15 cellular contexts compared by ENCODE assay signal in the genomic region with DNA sequence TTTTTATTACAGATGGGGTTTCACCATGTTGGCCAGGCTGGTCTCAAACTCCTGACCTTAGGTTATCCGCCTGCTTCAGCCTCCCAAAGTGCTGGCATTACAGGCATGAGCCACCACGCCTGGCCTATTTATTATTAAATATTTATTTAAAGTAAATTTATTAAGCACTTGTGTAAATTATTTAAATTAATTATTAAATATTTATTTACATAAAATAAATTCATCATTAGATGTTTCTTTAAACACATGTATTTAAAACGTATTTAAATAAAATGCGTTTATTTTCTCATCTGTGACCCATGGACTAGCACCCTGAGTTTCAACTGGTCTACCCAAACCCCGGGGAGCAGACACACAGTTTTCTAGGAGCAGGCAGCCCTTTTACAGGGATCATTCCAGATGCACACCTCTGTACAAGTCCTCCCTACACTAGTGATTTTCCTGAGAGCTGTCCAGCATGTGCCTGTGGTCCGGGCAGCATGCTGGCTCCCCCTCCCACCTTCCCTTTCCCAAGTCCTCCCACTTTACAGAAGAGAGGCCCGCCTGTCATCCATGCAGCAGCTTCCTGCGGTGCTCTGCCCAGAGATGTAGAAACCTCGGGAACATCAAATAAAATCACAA.
DNase-seq lines count a peak whose midpoint lies in the region; ATAC-seq and TF ChIP-seq lines count a peak whose summit lies in the region.
"Had no signal": no experiment of that assay in that cellular context is flagged by ENCODE, and none has a peak within 500 bp of the region (broad histone marks: within the 10 kb centered on the region; RNA-seq: fewer than 3 reads in every experiment).

No MANE protein-coding gene starts in this region.

- 100% methylated on average over 1 of the region's 9 CpGs; no CpG with 5 or more reads in 1 of the 2 experiments for WGBS in IMR-90 (ENCODE audit: extremely low coverage in 2 of 2, insufficient read length in 1 of 2), 2 experiments
- WGBS in mesendoderm (ENCODE audit: extremely low coverage, insufficient coverage, low lambda C conversion rate): 83% methylated on average over 1 of the region's 9 CpGs

- no peak overlapping the region for H2BK20ac ChIP-seq in IMR-90 (ENCODE audit: low read depth, low read length)

- H3K18ac ChIP-seq in IMR-90 (ENCODE audit: low read depth, low read length): no peak overlapping the region
- H3K18ac ChIP-seq in mesendoderm (ENCODE audit: low read length): no peak overlapping the region

- H2BK120ac ChIP-seq in IMR-90 (ENCODE audit: low read depth, low read length) (no peak overlapping the region), mesendoderm (ENCODE audit: low read depth, low read length) (no peak overlapping the region)

- no peak overlapping the region for H3K14ac ChIP-seq in IMR-90 (replicated peaks; ENCODE audit: low read depth, low read length)

- H3K27ac ChIP-seq in IMR-90 (ENCODE audit: insufficient read depth, low read length): no peak overlapping the region
- no peak overlapping the region for H3K27ac ChIP-seq in mesendoderm (ENCODE audit: low read depth, low read length)
- H3K27ac ChIP-seq: coronary artery, ovary, right atrium auricular region had no signal

- H3K23ac ChIP-seq in IMR-90 (ENCODE audit: low read depth, low read length) (no peak overlapping the region), mesendoderm (ENCODE audit: low read length) (no peak overlapping the region)

- dilution Hi-C loops in IMR-90 (cut with HindIII; ENCODE audit: low sequenced_read_pairs, unreplicated experiment): no loop called here

- TF ChIP-seq POLR2A in IMR-90 (IDR thresholded peaks at IDR 0.05; ENCODE audit: low read depth, low read length): no peak

- no peaks in the 10 kb centered on the region for H3K27me3 Mint-ChIP-seq in activated CD8-positive, alpha-beta memory T cell treated with anti-CD3 and anti-CD28 coated beads, Interleukin-2, amount 10 ng/mL, durations not matched to agents 7 days and 5 days
- H3K27me3 Mint-ChIP-seq in activated CD4-positive, alpha-beta memory T cell treated with anti-CD3 and anti-CD28 coated beads, Interleukin-2, amount 10 ng/mL, durations not matched to agents 7 days and 5 days: no peaks in the 10 kb centered on the region
- H3K27me3 Mint-ChIP-seq in progenitor cell of endocrine pancreas: no peaks in the 10 kb centered on the region
- H3K27me3 Mint-ChIP-seq: activated naive CD4-positive, alpha-beta T cell treated with anti-CD3 and anti-CD28 coated beads, Interleukin-2, amount 50 U/mL, for 24 hours had no signal

- no peak overlapping the region for H2AK9ac ChIP-seq in IMR-90 (replicated peaks; ENCODE audit: low read depth, low read length, poor library complexity)

- H3K4me1 Mint-ChIP-seq in activated CD8-positive, alpha-beta memory T cell treated with anti-CD3 and anti-CD28 coated beads, Interleukin-2, amount 10 ng/mL, durations not matched to agents 7 days and 5 days: peaks cover 22% of the 10 kb centered on the region
- H3K4me1 Mint-ChIP-seq in activated CD4-positive, alpha-beta memory T cell treated with anti-CD3 and anti-CD28 coated beads, Interleukin-2, amount 10 ng/mL, durations not matched to agents 7 days and 5 days: peaks cover 23% of the 10 kb centered on the region
- peaks cover 10% of the 10 kb centered on the region for H3K4me1 Mint-ChIP-seq in progenitor cell of endocrine pancreas (ENCODE audit: low read depth)

- H4K5ac ChIP-seq in IMR-90 (ENCODE audit: low read depth, low read length): peak overlapping the region; percentile 31; the same call in 1 of the 2 replicates
- H4K5ac ChIP-seq in mesendoderm (ENCODE audit: low read length): no peak overlapping the region

- H3K4me2 ChIP-seq in IMR-90 (ENCODE audit: low read depth, low read length) (no peak overlapping the region), mesendoderm (ENCODE audit: low read length) (no peak overlapping the region)

- no peak for ATAC-seq in activated CD8-positive, alpha-beta memory T cell treated with anti-CD3 and anti-CD28 coated beads, Interleukin-2, amount 10 ng/mL, durations not matched to agents 7 days and 5 days
- no peak for ATAC-seq in IMR-90 (ENCODE audit: low read depth)
- ATAC-seq in HG02798 (IDR thresholded peaks at IDR 0.05; ENCODE audit: poor library complexity, unreplicated experiment): no peak

- no peak overlapping the region for H4K91ac ChIP-seq in IMR-90 (ENCODE audit: insufficient read depth, low read depth, low read length)

- H2AFZ ChIP-seq in IMR-90 (replicated peaks; ENCODE audit: low read length, poor library complexity): no peak overlapping the region

- no peaks in the 10 kb centered on the region for H3K36me3 Mint-ChIP-seq in activated CD8-positive, alpha-beta memory T cell treated with anti-CD3 and anti-CD28 coated beads, Interleukin-2, amount 10 ng/mL, durations not matched to agents 7 days and 5 days
- H3K36me3 Mint-ChIP-seq in activated CD4-positive, alpha-beta memory T cell treated with anti-CD3 and anti-CD28 coated beads, Interleukin-2, amount 10 ng/mL, durations not matched to agents 7 days and 5 days (ENCODE audit: low read depth): no peaks in the 10 kb centered on the region
- H3K36me3 Mint-ChIP-seq in progenitor cell of endocrine pancreas (ENCODE audit: insufficient read depth): peaks cover 34% of the 10 kb centered on the region
- H3K36me3 Mint-ChIP-seq: activated naive CD4-positive, alpha-beta T cell treated with anti-CD3 and anti-CD28 coated beads, Interleukin-2, amount 50 U/mL, for 24 hours; natural killer cell had no signal

- H3K4me1 ChIP-seq in IMR-90 (ENCODE audit: control insufficient read depth, insufficient read depth, low read length) (peaks cover 6% of the 10 kb centered on the region; the same call in 1 of the 2 replicates), mesendoderm (ENCODE audit: control insufficient read depth, low read depth, low read length) (no peaks in the 10 kb centered on the region)
- H3K4me1 ChIP-seq: right atrium auricular region had no signal

- H3K9me3 ChIP-seq in IMR-90 (ENCODE audit: control insufficient read depth, insufficient read depth, low read length): no peaks in the 10 kb centered on the region
- H3K9me3 ChIP-seq: BLaER1 treated with 17β-estradiol and CSF1 and Interleukin-3, amounts not matched to agents 10 nM and 100 nM; ovary; right atrium auricular region; transverse colon had no signal

- H3K9ac ChIP-seq in IMR-90 (ENCODE audit: low read depth, low read length) (no peak overlapping the region), mesendoderm (ENCODE audit: low read length) (no peak overlapping the region)

- H2BK5ac ChIP-seq in IMR-90 (ENCODE audit: low read depth, low read length, poor library complexity, severe bottlenecking) (no peak overlapping the region), mesendoderm (ENCODE audit: low read length) (no peak overlapping the region)

- no peak for DNase-seq in activated CD8-positive, alpha-beta memory T cell treated with anti-CD3 and anti-CD28 coated beads, Interleukin-2, amount 10 ng/mL, durations not matched to agents 7 days and 5 days
- DNase-seq in activated CD8-positive, alpha-beta memory T cell treated with anti-CD3 and anti-CD28 coated beads, Interleukin-2, amount 50 U/mL, for 48 hours: no peak
- DNase-seq in IMR-90 (no peak), progenitor cell of endocrine pancreas (ENCODE audit: low spot score, unreplicated experiment) (no peak), mesendoderm (no peak), NCI-H187 (lab: John Stamatoyannopoulos, UW) (no peak)
- no peak for DNase-seq in activated CD4-positive, alpha-beta memory T cell treated with anti-CD3 and anti-CD28 coated beads, Interleukin-2, amount 10 ng/mL, durations not matched to agents 7 days and 5 days
- DNase-seq: natural killer cell, ovary, transverse colon had no signal

- TF ChIP-seq RAD21 in IMR-90 (IDR thresholded peaks at IDR 0.05; ENCODE audit: low read length): no peak

- peak overlapping the region; percentile 33 for H3K27ac Mint-ChIP-seq in activated CD8-positive, alpha-beta memory T cell treated with anti-CD3 and anti-CD28 coated beads, Interleukin-2, amount 10 ng/mL, durations not matched to agents 7 days and 5 days
- H3K27ac Mint-ChIP-seq in activated CD4-positive, alpha-beta memory T cell treated with anti-CD3 and anti-CD28 coated beads, Interleukin-2, amount 10 ng/mL, durations not matched to agents 7 days and 5 days: peak overlapping the region; percentile 5
- H3K27ac Mint-ChIP-seq in progenitor cell of endocrine pancreas: peak overlapping the region; percentile 74
- H3K27ac Mint-ChIP-seq: activated naive CD4-positive, alpha-beta T cell treated with anti-CD3 and anti-CD28 coated beads, Interleukin-2, amount 50 U/mL, for 24 hours had no signal

- no peaks in the 10 kb centered on the region for H3K79me2 ChIP-seq in mesendoderm (ENCODE audit: control insufficient read depth, insufficient read depth, low read length)

- POLR2A ChIA-PET in IMR-90 (lab: Charles Lee; ENCODE audit: unreplicated experiment): no interaction called here
- POLR2A ChIA-PET in activated CD4-positive, alpha-beta memory T cell treated with anti-CD3 and anti-CD28 coated beads, Interleukin-2, amount 10 ng/mL, durations not matched to agents 7 days and 5 days (lab: Charles Lee): interaction anchor here (0.9 to 1.8 kb wide), 10 partner anchors 9 to 473 kb away, joined by 3 to 9 read pairs (median 5); a partner anchor contains a TSS

- no peak for TF ChIP-seq CTCF in IMR-90 (conservative IDR thresholded peaks at IDR 0.05; ENCODE audit: low read depth, low read length)
- no peak for TF ChIP-seq CTCF in progenitor cell of endocrine pancreas (IDR thresholded peaks at IDR 0.05; ENCODE audit: unreplicated experiment)

- no peaks in the 10 kb centered on the region for H4K20me1 ChIP-seq in IMR-90 (ENCODE audit: insufficient read depth, low read length)
- H4K20me1 ChIP-seq: BLaER1 treated with 17β-estradiol and CSF1 and Interleukin-3, amounts not matched to agents 10 nM and 100 nM had no signal

- CTCF ChIA-PET in activated CD8-positive, alpha-beta memory T cell treated with anti-CD3 and anti-CD28 coated beads, Interleukin-2, amount 10 ng/mL, durations not matched to agents 7 days and 5 days (lab: Charles Lee): interaction anchor here (0.6 to 2.6 kb wide), 37 partner anchors 9 to 451 kb away, joined by 3 to 33 read pairs (median 5); a partner anchor contains a TSS
- CTCF ChIA-PET in IMR-90 (lab: Yijun Ruan, JAX): interaction anchor here (0.6 to 1.6 kb wide), 14 partner anchors 10 to 239 kb away, joined by 3 to 10 read pairs (median 6); a partner anchor contains a TSS
- CTCF ChIA-PET in activated CD4-positive, alpha-beta memory T cell treated with anti-CD3 and anti-CD28 coated beads, Interleukin-2, amount 10 ng/mL, durations not matched to agents 7 days and 5 days (lab: Charles Lee): interaction anchor here (0.5 to 4.6 kb wide), 56 partner anchors 9 to 452 kb away, joined by 3 to 52 read pairs (median 4); a partner anchor contains a TSS

- no peak overlapping the region for H2BK15ac ChIP-seq in IMR-90 (ENCODE audit: low read depth, low read length)
- no peak overlapping the region for H2BK15ac ChIP-seq in mesendoderm (replicated peaks; ENCODE audit: low read depth)

- H3K4ac ChIP-seq in IMR-90 (ENCODE audit: low read depth, low read length): no peak overlapping the region
- no peak overlapping the region for H3K4ac ChIP-seq in mesendoderm (ENCODE audit: low read depth, low read length)

- peak overlapping the region in 1 of 2 experiments; percentile 71; a peak in 1 of 4 replicates for H4K8ac ChIP-seq in IMR-90 (ENCODE audit: low read depth in 2 of 2, low read length in 2 of 2)
- no peak overlapping the region for H4K8ac ChIP-seq in mesendoderm (ENCODE audit: low read depth, low read length)

- H3K9me3 Mint-ChIP-seq in activated CD8-positive, alpha-beta memory T cell treated with anti-CD3 and anti-CD28 coated beads, Interleukin-2, amount 10 ng/mL, durations not matched to agents 7 days and 5 days (ENCODE audit: low read depth): no peaks in the 10 kb centered on the region
- H3K9me3 Mint-ChIP-seq in activated CD4-positive, alpha-beta memory T cell treated with anti-CD3 and anti-CD28 coated beads, Interleukin-2, amount 10 ng/mL, durations not matched to agents 7 days and 5 days: no peaks in the 10 kb centered on the region
- no peaks in the 10 kb centered on the region for H3K9me3 Mint-ChIP-seq in progenitor cell of endocrine pancreas (ENCODE audit: low read depth)
- H3K9me3 Mint-ChIP-seq: activated naive CD4-positive, alpha-beta T cell treated with anti-CD3 and anti-CD28 coated beads, Interleukin-2, amount 50 U/mL, for 24 hours; natural killer cell had no signal

- H3K4me3 Mint-ChIP-seq in activated CD8-positive, alpha-beta memory T cell treated with anti-CD3 and anti-CD28 coated beads, Interleukin-2, amount 10 ng/mL, durations not matched to agents 7 days and 5 days: no peak overlapping the region
- no peak overlapping the region for H3K4me3 Mint-ChIP-seq in activated CD4-positive, alpha-beta memory T cell treated with anti-CD3 and anti-CD28 coated beads, Interleukin-2, amount 10 ng/mL, durations not matched to agents 7 days and 5 days
- no peak overlapping the region for H3K4me3 Mint-ChIP-seq in progenitor cell of endocrine pancreas (ENCODE audit: low read depth)
- H3K4me3 Mint-ChIP-seq: activated naive CD4-positive, alpha-beta T cell treated with anti-CD3 and anti-CD28 coated beads, Interleukin-2, amount 50 U/mL, for 24 hours; natural killer cell had no signal

- H3K56ac ChIP-seq in IMR-90 (ENCODE audit: extremely low read depth, insufficient read depth, low read length) (no peak overlapping the region), mesendoderm (ENCODE audit: low read length) (no peak overlapping the region)

- H3K4me3 ChIP-seq in IMR-90 (ENCODE audit: insufficient read depth, low read depth, low read length) (no peak overlapping the region), mesendoderm (ENCODE audit: low read length) (no peak overlapping the region)
- H3K4me3 ChIP-seq: BLaER1 treated with 17β-estradiol and CSF1 and Interleukin-3, amounts not matched to agents 10 nM and 100 nM; coronary artery; ovary; right atrium auricular region; transverse colon had no signal

- intact Hi-C loops in IMR-90 (cut with micrococcal nuclease): loop anchor here (5.0 kb wide), 1 partner anchor 240 kb away; no protein-coding TSS in a partner anchor

- no peaks in the 10 kb centered on the region for H3K36me3 ChIP-seq in IMR-90 (ENCODE audit: control insufficient read depth, insufficient read depth, low read length)
- no peaks in the 10 kb centered on the region for H3K36me3 ChIP-seq in mesendoderm (ENCODE audit: control insufficient read depth, insufficient read depth, low read length)
- H3K36me3 ChIP-seq: ovary, right atrium auricular region, transverse colon had no signal

- H3K27me3 ChIP-seq in IMR-90 (ENCODE audit: control insufficient read depth, insufficient read depth, low read length): no peaks in the 10 kb centered on the region
- no peaks in the 10 kb centered on the region for H3K27me3 ChIP-seq in mesendoderm (ENCODE audit: insufficient read depth, low read length, poor library complexity)
- H3K27me3 ChIP-seq: BLaER1 treated with 17β-estradiol and CSF1 and Interleukin-3, amounts not matched to agents 10 nM and 100 nM; ovary; right atrium auricular region; transverse colon had no signal

- H3K9me1 ChIP-seq in IMR-90 (ENCODE audit: insufficient read depth, low read length): no peaks in the 10 kb centered on the region; the same call in 1 of the 2 replicates

- H2AK5ac ChIP-seq in IMR-90 (ENCODE audit: low read depth, low read length): no peak overlapping the region
- H2AK5ac ChIP-seq in mesendoderm (ENCODE audit: low read length): no peak overlapping the region

- in situ Hi-C loops in IMR-90 (cut with MboI; ENCODE audit: low sequenced_read_pairs): loop anchor here (10.0 kb wide), 1 partner anchor 188 kb away; no protein-coding TSS in a partner anchor

- no peaks in the 10 kb centered on the region for H3K79me1 ChIP-seq in IMR-90 (ENCODE audit: low read depth in 1 of 2, low read length in 2 of 2)
- H3K79me1 ChIP-seq in mesendoderm (ENCODE audit: low read length): no peaks in the 10 kb centered on the region

- BruUV-seq in IMR-90 (replicated peaks; lab: Mats Ljungman, UMichigan): no TSS peak

Comparison
In these comparisons a context has a peak if more than half of its experiments do, and no peak if none do; other contexts are left out.
1. H3K27ac Mint-ChIP-seq: peak in every context shown above with its lines; median percentile 74 in progenitor cell of endocrine pancreas; 33 in activated CD8-positive, alpha-beta memory T cell treated with anti-CD3 and anti-CD28 coated beads, Interleukin-2, amount 10 ng/mL, durations not matched to agents 7 days and 5 days; 5 in activated CD4-positive, alpha-beta memory T cell treated with anti-CD3 and anti-CD28 coated beads, Interleukin-2, amount 10 ng/mL, durations not matched to agents 7 days and 5 days.